ENCODE assay signal across 13 cellular contexts in the genomic region with DNA sequence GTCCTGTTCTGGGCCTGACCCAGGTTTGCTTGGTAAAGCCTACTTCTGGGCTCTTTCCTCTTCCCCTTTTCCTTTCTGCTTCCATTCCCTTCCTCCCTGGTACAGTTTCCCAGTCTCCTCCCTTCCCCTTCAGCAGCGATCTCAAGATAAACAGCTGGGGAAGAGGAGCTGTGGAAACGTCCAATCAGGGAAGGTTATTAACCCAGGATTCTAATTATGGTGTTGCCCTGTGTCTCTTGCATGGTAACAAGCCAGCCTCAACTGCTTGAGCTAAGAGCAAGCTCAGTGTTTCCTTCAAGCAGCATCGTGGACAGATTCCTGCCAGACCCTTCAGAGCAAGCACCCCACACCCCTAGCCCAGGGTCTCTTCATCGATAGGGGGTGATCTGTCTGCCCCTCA.
DNase-seq lines count a peak whose midpoint lies in the region; ATAC-seq and TF ChIP-seq lines count a peak whose summit lies in the region.
"Had no signal": no experiment of that assay in that cellular context is flagged by ENCODE, and none has a peak within 500 bp of the region (broad histone marks: within the 10 kb centered on the region; RNA-seq: fewer than 3 reads in every experiment).

No MANE protein-coding gene starts in this region.

- no peaks in the 10 kb centered on the region for H3K27me3 ChIP-seq in esophagus squamous epithelium
- H3K27me3 ChIP-seq in parathyroid adenoma (ENCODE audit: control insufficient read depth, insufficient read depth, low read length) = no peaks in the 10 kb centered on the region
- H3K27me3 ChIP-seq: left lung had no signal

- no peaks in the 10 kb centered on the region for H3K36me3 ChIP-seq in esophagus squamous epithelium
- H3K36me3 ChIP-seq in parathyroid adenoma (ENCODE audit: control insufficient read depth, insufficient read depth, low read length) = no peaks in the 10 kb centered on the region
- H3K36me3 ChIP-seq: left lung had no signal

- peak overlapping the region; percentile 74 for H2AFZ ChIP-seq in parathyroid adenoma

- H3K79me2 ChIP-seq in parathyroid adenoma = no peaks in the 10 kb centered on the region

- no peaks in the 10 kb centered on the region for H3K9me3 ChIP-seq in esophagus squamous epithelium
- no peaks in the 10 kb centered on the region for H3K9me3 ChIP-seq in parathyroid adenoma (ENCODE audit: control insufficient read depth, low read length)
- H3K9me3 ChIP-seq: left lung had no signal

- WGBS in esophagus squamous epithelium, 2 donors = 31 to 34% methylated on average over 3 to 4 of the region's 4 CpGs

- H3K4me1 ChIP-seq in esophagus squamous epithelium = no peaks in the 10 kb centered on the region
- peaks cover 13% of the 10 kb centered on the region for H3K4me1 ChIP-seq in parathyroid adenoma
- H3K4me1 ChIP-seq: left lung had no signal

- intact Hi-C loops in esophagus squamous epithelium (cut with DNase I) = no loop called here

- TF ChIP-seq POLR2A in esophagus squamous epithelium (IDR thresholded peaks at IDR 0.05) = no peak

- H3K4me3 ChIP-seq in esophagus squamous epithelium (no peak overlapping the region), parathyroid adenoma (ENCODE audit: low read depth, low read length) (no peak overlapping the region)
- H3K4me3 ChIP-seq: left lung had no signal

- TF ChIP-seq CTCF in esophagus squamous epithelium (IDR thresholded peaks at IDR 0.05) (no peak), parathyroid adenoma (IDR thresholded peaks at IDR 0.05) (no peak)

- no peak overlapping the region for H3K9ac ChIP-seq in parathyroid adenoma

- H3K4me2 ChIP-seq in parathyroid adenoma (ENCODE audit: low read length) = no peak overlapping the region

- ATAC-seq in GM18870 (IDR thresholded peaks at IDR 0.05; ENCODE audit: unreplicated experiment) = no peak
- no peak for ATAC-seq in HG03097 (IDR thresholded peaks at IDR 0.05; ENCODE audit: low FRiP score, unreplicated experiment)
- ATAC-seq: HCT116; left lung; stimulated activated effector memory CD8-positive, alpha-beta T cell treated with anti-CD3 and anti-CD28 coated beads, Interleukin-12 subunit alpha, Interleukin-12 subunit beta, amount 100 ng/mL, for 72 hours had no signal

- DNase-seq in D341Med (ENCODE audit: low spot score) (peak; percentile 49), NCI-H1417 treated with DMSO at 0.1 percent for 48 hours (lab: John Stamatoyannopoulos, UW) (peak; percentile 15), esophagus squamous epithelium (lab: John Stamatoyannopoulos, UW) (no peak), NOMO-1 treated with DMSO at 0.1 percent for 48 hours (lab: John Stamatoyannopoulos, UW; ENCODE audit: unreplicated experiment) (no peak), SIG-M5 treated with dmso at 0.1 percent for 504 hours (lab: John Stamatoyannopoulos, UW; ENCODE audit: unreplicated experiment) (no peak)
- DNase-seq: CD4-positive, CD25-positive, alpha-beta regulatory T cell; left lung; NK-92 treated with Interleukin-12 subunit alpha and Interleukin-12 subunit beta, amount 100 ng/mL, for 24 hours had no signal

- H3K27ac ChIP-seq in esophagus squamous epithelium = peak overlapping the region in 3 of 4 donors; percentile 45 to 75 (median 50)
- peak overlapping the region; percentile 41 for H3K27ac ChIP-seq in parathyroid adenoma
- H3K27ac ChIP-seq: left lung had no signal

Comparison
In these comparisons a context has a peak if more than half of its experiments do, and no peak if none do; other contexts are left out.
1. DNase-seq: peak in D341Med (single experiment) and NCI-H1417 treated with DMSO at 0.1 percent for 48 hours (single experiment); none in esophagus squamous epithelium (single experiment), NOMO-1 treated with DMSO at 0.1 percent for 48 hours (single experiment) and SIG-M5 treated with dmso at 0.1 percent for 504 hours (single experiment).